In the genomic region with DNA sequence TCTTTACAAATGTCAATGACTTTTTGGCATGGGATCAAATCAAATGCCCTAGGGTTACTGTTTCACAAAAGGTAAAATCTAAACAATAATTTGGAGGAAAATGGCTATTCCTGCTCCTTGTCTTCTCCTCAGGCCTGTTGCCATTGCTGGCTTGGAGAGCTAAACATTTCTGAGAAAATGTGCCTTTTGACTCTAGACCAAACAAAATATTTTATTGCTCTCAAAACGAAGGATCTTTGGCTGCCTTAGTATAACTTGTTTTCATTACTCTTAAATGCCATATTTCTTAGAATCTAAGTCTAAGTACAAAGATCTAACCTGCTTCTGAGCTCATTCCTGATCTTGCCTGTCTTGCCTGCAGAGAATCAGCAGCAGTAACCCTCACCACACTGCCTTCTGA, we compare ENCODE assay signal across 1 cellular context.
TF ChIP-seq lines count a peak whose summit lies in the region.

No MANE protein-coding gene starts in this region.

TF ChIP-seq in HCT116, 20 proteins besides CTCF, POLR2A, EP300 and RAD21 (continued from another document):
- TF ChIP-seq, protein P1, sequence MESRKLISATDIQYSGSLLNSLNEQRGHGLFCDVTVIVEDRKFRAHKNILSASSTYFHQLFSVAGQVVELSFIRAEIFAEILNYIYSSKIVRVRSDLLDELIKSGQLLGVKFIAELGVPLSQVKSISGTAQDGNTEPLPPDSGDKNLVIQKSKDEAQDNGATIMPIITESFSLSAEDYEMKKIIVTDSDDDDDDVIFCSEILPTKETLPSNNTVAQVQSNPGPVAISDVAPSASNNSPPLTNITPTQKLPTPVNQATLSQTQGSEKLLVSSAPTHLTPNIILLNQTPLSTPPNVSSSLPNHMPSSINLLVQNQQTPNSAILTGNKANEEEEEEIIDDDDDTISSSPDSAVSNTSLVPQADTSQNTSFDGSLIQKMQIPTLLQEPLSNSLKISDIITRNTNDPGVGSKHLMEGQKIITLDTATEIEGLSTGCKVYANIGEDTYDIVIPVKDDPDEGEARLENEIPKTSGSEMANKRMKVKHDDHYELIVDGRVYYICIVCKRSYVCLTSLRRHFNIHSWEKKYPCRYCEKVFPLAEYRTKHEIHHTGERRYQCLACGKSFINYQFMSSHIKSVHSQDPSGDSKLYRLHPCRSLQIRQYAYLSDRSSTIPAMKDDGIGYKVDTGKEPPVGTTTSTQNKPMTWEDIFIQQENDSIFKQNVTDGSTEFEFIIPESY (IDR thresholded peaks at IDR 0.05; ENCODE audit: extremely low read depth, insufficient replicate concordance, low read length) = no peak
- TF ChIP-seq, protein P2, sequence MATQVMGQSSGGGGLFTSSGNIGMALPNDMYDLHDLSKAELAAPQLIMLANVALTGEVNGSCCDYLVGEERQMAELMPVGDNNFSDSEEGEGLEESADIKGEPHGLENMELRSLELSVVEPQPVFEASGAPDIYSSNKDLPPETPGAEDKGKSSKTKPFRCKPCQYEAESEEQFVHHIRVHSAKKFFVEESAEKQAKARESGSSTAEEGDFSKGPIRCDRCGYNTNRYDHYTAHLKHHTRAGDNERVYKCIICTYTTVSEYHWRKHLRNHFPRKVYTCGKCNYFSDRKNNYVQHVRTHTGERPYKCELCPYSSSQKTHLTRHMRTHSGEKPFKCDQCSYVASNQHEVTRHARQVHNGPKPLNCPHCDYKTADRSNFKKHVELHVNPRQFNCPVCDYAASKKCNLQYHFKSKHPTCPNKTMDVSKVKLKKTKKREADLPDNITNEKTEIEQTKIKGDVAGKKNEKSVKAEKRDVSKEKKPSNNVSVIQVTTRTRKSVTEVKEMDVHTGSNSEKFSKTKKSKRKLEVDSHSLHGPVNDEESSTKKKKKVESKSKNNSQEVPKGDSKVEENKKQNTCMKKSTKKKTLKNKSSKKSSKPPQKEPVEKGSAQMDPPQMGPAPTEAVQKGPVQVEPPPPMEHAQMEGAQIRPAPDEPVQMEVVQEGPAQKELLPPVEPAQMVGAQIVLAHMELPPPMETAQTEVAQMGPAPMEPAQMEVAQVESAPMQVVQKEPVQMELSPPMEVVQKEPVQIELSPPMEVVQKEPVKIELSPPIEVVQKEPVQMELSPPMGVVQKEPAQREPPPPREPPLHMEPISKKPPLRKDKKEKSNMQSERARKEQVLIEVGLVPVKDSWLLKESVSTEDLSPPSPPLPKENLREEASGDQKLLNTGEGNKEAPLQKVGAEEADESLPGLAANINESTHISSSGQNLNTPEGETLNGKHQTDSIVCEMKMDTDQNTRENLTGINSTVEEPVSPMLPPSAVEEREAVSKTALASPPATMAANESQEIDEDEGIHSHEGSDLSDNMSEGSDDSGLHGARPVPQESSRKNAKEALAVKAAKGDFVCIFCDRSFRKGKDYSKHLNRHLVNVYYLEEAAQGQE (IDR thresholded peaks at IDR 0.05; ENCODE audit: low read depth) = no peak
- TF ChIP-seq ELF1 (IDR thresholded peaks at IDR 0.05; ENCODE audit: borderline replicate concordance, low read depth) = no peak
- TF ChIP-seq CBX3 (IDR thresholded peaks at IDR 0.05; ENCODE audit: low read depth) = no peak
- no peak for TF ChIP-seq EZH2 (IDR thresholded peaks at IDR 0.05)
- no peak for TF ChIP-seq ZNF274 (IDR thresholded peaks at IDR 0.05; ENCODE audit: low read depth, low read length)
